Comparison of ENCODE assay signal across 25 cellular contexts in genomic region chr10:102964713-102965112, GRCh38.
"Had no signal": no experiment of that assay in that cellular context is flagged by ENCODE, and none has a peak within 500 bp of the region (broad histone marks: within the 10 kb centered on the region; RNA-seq: fewer than 3 reads in every experiment).

No MANE protein-coding gene starts in this region.

- H3K36me3 ChIP-seq: breast epithelium had no signal

- H3K9me3 Mint-ChIP-seq: activated CD4-positive, alpha-beta memory T cell treated with anti-CD3 and anti-CD28 coated beads for 36 hours; activated CD4-positive, alpha-beta T cell treated with anti-CD3 and anti-CD28 coated beads, Interleukin-2, amount 10 ng/mL, durations not matched to agents 7 days and 5 days; activated naive CD4-positive, alpha-beta T cell treated with anti-CD3 and anti-CD28 coated beads, Interleukin-2, amount 50 U/mL, for 72 hours; activated T-cell treated with anti-CD3 and anti-CD28 coated beads, Interleukin-2, amount 50 U/mL, for 4 hours had no signal

- H3K27ac Mint-ChIP-seq: activated CD4-positive, alpha-beta memory T cell treated with anti-CD3 and anti-CD28 coated beads for 36 hours; activated CD4-positive, alpha-beta T cell treated with anti-CD3 and anti-CD28 coated beads, Interleukin-2, amount 10 ng/mL, durations not matched to agents 7 days and 5 days; activated naive CD4-positive, alpha-beta T cell treated with anti-CD3 and anti-CD28 coated beads, Interleukin-2, amount 50 U/mL, for 72 hours had no signal

- H3K36me3 Mint-ChIP-seq: activated CD4-positive, alpha-beta memory T cell treated with anti-CD3 and anti-CD28 coated beads for 36 hours; activated naive CD4-positive, alpha-beta T cell treated with anti-CD3 and anti-CD28 coated beads, Interleukin-2, amount 50 U/mL, for 72 hours had no signal

- H3K27me3 Mint-ChIP-seq: activated CD4-positive, alpha-beta memory T cell treated with anti-CD3 and anti-CD28 coated beads for 36 hours; activated CD4-positive, alpha-beta T cell treated with anti-CD3 and anti-CD28 coated beads, Interleukin-2, amount 10 ng/mL, durations not matched to agents 7 days and 5 days had no signal

- H3K27ac ChIP-seq: breast epithelium, SK-N-MC, VCaP had no signal

- DNase-seq: activated CD4-positive, alpha-beta memory T cell treated with anti-CD3 and anti-CD28 coated beads for 36 hours; activated CD4-positive, alpha-beta T cell treated with anti-CD3 and anti-CD28 coated beads, Interleukin-2, amount 10 ng/mL, durations not matched to agents 7 days and 5 days; activated CD4-positive, CD25-positive, alpha-beta regulatory T cell; activated CD8-positive, alpha-beta memory T cell treated with anti-CD3 and anti-CD28 coated beads for 24 hours; activated effector memory CD4-positive, alpha-beta T cell treated with anti-CD3 and anti-CD28 coated beads, Interleukin-2, amount 50 U/mL, for 16 hours; activated naive CD4-positive, alpha-beta T cell treated with Interleukin-2 at 50 U/mL for 16 hours; activated T-cell treated with anti-CD3 and anti-CD28 coated beads, Interleukin-2, amount 50 U/mL, for 4 hours; central memory CD4-positive, alpha-beta T cell; Karpas-422; NCI-H1105 treated with DMSO at 0.1 percent for 48 hours; NCI-H1436 treated with DMSO at 0.1 percent for 48 hours; NCI-H187; NCI-H2081; NCI-H226; NCI-H526 treated with DMSO at 0.1 percent for 48 hours; NCI-H82; RPMI8226; T-helper 1 cell had no signal

- H3K4me3 Mint-ChIP-seq: activated CD4-positive, alpha-beta memory T cell treated with anti-CD3 and anti-CD28 coated beads for 36 hours; activated CD4-positive, alpha-beta T cell treated with anti-CD3 and anti-CD28 coated beads, Interleukin-2, amount 10 ng/mL, durations not matched to agents 7 days and 5 days; activated T-cell treated with anti-CD3 and anti-CD28 coated beads, Interleukin-2, amount 50 U/mL, for 4 hours had no signal

- H3K4me3 ChIP-seq: breast epithelium, K562, SK-N-MC had no signal

- H3K27me3 ChIP-seq: breast epithelium had no signal

- H3K4me1 Mint-ChIP-seq: activated CD4-positive, alpha-beta T cell treated with anti-CD3 and anti-CD28 coated beads, Interleukin-2, amount 10 ng/mL, durations not matched to agents 7 days and 5 days had no signal

- ATAC-seq: activated naive CD4-positive, alpha-beta T cell treated with anti-CD3 and anti-CD28 coated beads, Interleukin-2, amount 50 U/mL, for 72 hours; activated T-cell treated with anti-CD3 and anti-CD28 coated beads, Interleukin-2, amount 50 U/mL, for 4 hours; K562; Panc1; Right ventricle myocardium inferior had no signal

- H3K4me1 ChIP-seq: breast epithelium had no signal

- H3K9me3 ChIP-seq: breast epithelium had no signal
